ENCODE assay signal across 19 cellular contexts in the genomic region with DNA sequence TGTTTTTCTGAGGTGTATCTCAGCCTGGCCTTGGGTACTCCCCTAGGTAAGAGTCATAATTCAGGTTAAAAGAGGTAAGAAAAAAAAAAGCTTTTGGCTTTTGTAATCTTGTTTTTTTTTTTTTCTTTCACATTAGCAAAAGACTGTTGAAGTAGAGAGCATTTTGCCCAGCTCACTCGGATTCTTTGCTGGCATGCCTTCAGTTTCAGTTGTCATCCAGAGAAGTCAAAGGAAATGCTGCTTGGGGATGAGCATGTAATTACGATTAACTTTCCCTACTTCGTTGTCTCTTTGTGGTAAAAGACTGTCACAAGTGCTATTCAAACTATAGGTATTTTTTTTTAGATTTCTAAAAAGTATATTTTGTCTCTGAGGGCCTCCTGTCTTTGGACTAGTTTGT. TPM values are rescaled to one million over a fixed set of nuclear protein-coding genes. Genes with fewer than 3 reads are reported as not detected.
DNase-seq lines count a peak whose midpoint lies in the region; ATAC-seq, FAIRE-seq and TF ChIP-seq lines count a peak whose summit lies in the region.
"Had no signal": no experiment of that assay in that cellular context is flagged by ENCODE, and none has a peak within 500 bp of the region (broad histone marks: within the 10 kb centered on the region; RNA-seq: fewer than 3 reads in every experiment).

No MANE protein-coding gene starts in this region.

- peak; percentile 23 for FAIRE-seq in GM19239 (lab: Jason Lieb, UNC)
- FAIRE-seq: small intestine had no signal

- TF ChIP-seq CTCF in spleen (IDR thresholded peaks at IDR 0.05 in 8 of 11, conservative IDR thresholded peaks at IDR 0.05 in 3 of 11) = no peak

- H3K36me3 ChIP-seq in adipocyte (ENCODE audit: control insufficient read depth, insufficient read depth, low read length, severe bottlenecking) (no peaks in the 10 kb centered on the region), spleen (no peaks in the 10 kb centered on the region)
- H3K36me3 ChIP-seq: ovary had no signal

- peak overlapping the region; percentile 1 for H3K9ac ChIP-seq in adipocyte (ENCODE audit: low read length)

- intact Hi-C loops in spleen (cut with DNase I; ENCODE audit: low total_unique reads) = no loop called here
- intact Hi-C loops in Right ventricle myocardium superior (cut with DNase I) = no loop called here

- 32 to 50% (median 47%) methylated on average over 3 of the region's 3 CpGs for WGBS in spleen, 5 donors

- H3K4me3 ChIP-seq in adipocyte (ENCODE audit: low read length) (no peak overlapping the region), spleen (no peak overlapping the region)
- H3K4me3 ChIP-seq: coronary artery, ovary had no signal

- H3K4me1 ChIP-seq in adipocyte (ENCODE audit: control insufficient read depth, insufficient read depth, low read length) = peaks cover 63% of the 10 kb centered on the region
- peaks cover 60 to 100% (median 85%) of the 10 kb centered on the region in 6 donors for H3K4me1 ChIP-seq in spleen

- DNase-seq in GM19239 (ENCODE audit: insufficient read length, low spot score) (no peak), adipocyte (ENCODE audit: low read depth) (no peak), medulla oblongata (ENCODE audit: extremely low spot score) (peak; percentile 40), spleen (no peak), Right ventricle myocardium superior (no peak), SIG-M5 (lab: John Stamatoyannopoulos, UW) (no peak), Ammon's horn (ENCODE audit: low spot score) (no peak), NCI-H524 treated with DMSO at 0.1 percent for 48 hours (lab: John Stamatoyannopoulos, UW) (no peak)
- DNase-seq: activated naive CD4-positive, alpha-beta T cell treated with Interleukin-2 at 50 U/mL for 16 hours; CD4-positive, CD25-positive, alpha-beta regulatory T cell; DND-41; head of caudate nucleus; KG1; NCI-H226; NK-92 treated with Interleukin-12 subunit alpha and Interleukin-12 subunit beta, amount 100 ng/mL, for 24 hours; ovary; small intestine had no signal

- TF ChIP-seq POLR2A in spleen (IDR thresholded peaks at IDR 0.05) = no peak

- no peak for ATAC-seq in Right ventricle myocardium superior (ENCODE audit: poor library complexity)
- ATAC-seq: Right ventricle myocardium inferior had no signal

- H3K27ac ChIP-seq in spleen = peak overlapping the region in 7 of 8 donors; percentile 25 to 100 (median 47)
- H3K27ac ChIP-seq: ovary had no signal

- H3K27me3 ChIP-seq in adipocyte (replicated peaks; ENCODE audit: control insufficient read depth, insufficient read depth, low read length) = no peaks in the 10 kb centered on the region
- H3K27me3 ChIP-seq in spleen (replicated peaks in 1 of 7) = no peaks in the 10 kb centered on the region
- H3K27me3 ChIP-seq: ovary had no signal

- H3K9me3 ChIP-seq in adipocyte (ENCODE audit: control insufficient read depth, low read length) (no peaks in the 10 kb centered on the region), spleen (no peaks in the 10 kb centered on the region)
- H3K9me3 ChIP-seq: ovary had no signal

RNA-seq across cellular contexts. Expression of gene BACH1, which starts 6.3 kb away (rescaled TPM):
- total RNA-seq in spleen (100 to 1,000 TPM in 4 of 7 donors, 10 to 100 TPM in 3; 60.5 to 131 (median 102) TPM), Right ventricle myocardium superior (34.2 TPM)
- polyA plus RNA-seq in spleen = 1 to 10 TPM; 6.7 to 9.8 (median 7.2) TPM
